In the genomic region with DNA sequence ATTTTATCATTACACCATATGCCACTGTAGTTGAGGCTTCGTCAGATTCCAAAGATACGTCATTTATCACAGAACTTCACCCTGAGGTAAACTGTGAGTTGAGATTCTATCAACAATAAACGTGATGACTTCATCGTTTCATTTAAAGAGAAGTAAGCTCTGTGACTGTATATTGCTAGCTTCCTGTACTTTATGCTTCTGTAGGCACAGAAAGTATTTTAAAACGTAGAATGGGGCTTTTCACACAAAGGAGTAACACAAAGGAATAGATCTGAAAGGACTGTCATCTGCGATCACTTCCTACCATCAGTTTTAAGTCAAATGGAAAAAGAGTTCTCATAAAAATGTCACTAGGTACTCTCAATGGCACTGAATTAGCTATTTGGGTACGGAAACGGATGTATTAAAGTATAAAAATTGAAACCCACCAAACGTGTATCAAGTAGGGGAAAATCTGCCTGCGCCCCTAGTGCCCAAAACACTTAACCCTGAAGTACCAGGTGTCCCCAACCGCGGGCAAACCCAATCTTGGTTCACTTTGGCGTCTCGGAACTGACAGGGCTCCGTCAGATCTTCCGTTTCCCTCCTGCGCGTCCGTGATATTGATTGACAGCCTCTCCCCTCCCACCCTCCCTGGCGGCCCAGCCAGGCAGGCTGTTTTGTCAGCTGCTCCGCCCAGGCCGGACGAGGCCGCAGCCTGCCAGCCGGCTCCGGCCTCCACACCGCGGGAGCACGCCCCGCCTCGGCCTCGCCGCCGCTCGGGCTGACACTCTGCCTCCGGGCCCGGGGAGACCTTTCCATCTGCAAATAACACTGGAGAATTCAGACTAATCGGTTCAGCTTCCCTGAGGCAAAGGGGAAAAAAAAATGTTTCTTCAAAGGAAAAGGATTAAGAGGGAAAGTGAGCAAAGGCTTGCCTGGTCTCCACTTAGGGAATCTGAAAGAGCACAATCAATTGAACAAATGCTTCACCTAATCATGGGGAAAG, we compare ENCODE assay signal across 8 cellular contexts.
DNase-seq lines count a peak whose midpoint lies in the region; ATAC-seq and TF ChIP-seq lines count a peak whose summit lies in the region.

No MANE protein-coding gene starts in this region.

- peaks cover 5% of the 10 kb centered on the region for H3K4me1 ChIP-seq in suprapubic skin

- intact Hi-C loops in natural killer cell (cut with micrococcal nuclease), result no loop called here

- no peak for TF ChIP-seq EP300 in suprapubic skin (IDR thresholded peaks at IDR 0.05)

- ATAC-seq in HG03432 (IDR thresholded peaks at IDR 0.05; ENCODE audit: unreplicated experiment) (peak; percentile 100), natural killer cell (peak; percentile 58 to 76 (median 67))

- TF ChIP-seq CTCF in fibroblast of the aortic adventitia (IDR thresholded peaks at IDR 0.05; ENCODE audit: insufficient read depth, low read length), result peak; percentile 41
- no peak for TF ChIP-seq CTCF in natural killer cell (IDR thresholded peaks at IDR 0.05)
- TF ChIP-seq CTCF in suprapubic skin (IDR thresholded peaks at IDR 0.05), result no peak

- no peaks in the 10 kb centered on the region for H3K9me3 Mint-ChIP-seq in activated T-cell treated with anti-CD3 and anti-CD28 coated beads, Interleukin-2, amount 50 U/mL, for 24 hours
- no peaks in the 10 kb centered on the region for H3K9me3 Mint-ChIP-seq in natural killer cell

- H3K27me3 ChIP-seq in suprapubic skin, result no peaks in the 10 kb centered on the region

- H3K36me3 ChIP-seq in suprapubic skin, result no peaks in the 10 kb centered on the region

- H3K4me3 ChIP-seq in fibroblast of the aortic adventitia (ENCODE audit: low read depth, low read length) (peak overlapping the region; percentile 46), suprapubic skin (peak overlapping the region; percentile 46)

- H3K4me1 Mint-ChIP-seq in activated T-cell treated with anti-CD3 and anti-CD28 coated beads, Interleukin-2, amount 50 U/mL, for 24 hours (ENCODE audit: low read depth), result peaks cover 24% of the 10 kb centered on the region
- peaks cover 0 to 4% of the 10 kb centered on the region in 2 donors for H3K4me1 Mint-ChIP-seq in natural killer cell

- no peaks in the 10 kb centered on the region for H3K9me3 ChIP-seq in suprapubic skin

- peak; percentile 44 for DNase-seq in CD1c-positive myeloid dendritic cell (ENCODE audit: extremely low spot score)
- peak; percentile 37 for DNase-seq in GM19240 (ENCODE audit: insufficient read length, low spot score)
- peak; percentile 66 for DNase-seq in NOMO-1 treated with dmso at 0.1 percent for 144 hours (lab: John Stamatoyannopoulos, UW; ENCODE audit: unreplicated experiment)
- DNase-seq in activated T-cell treated with anti-CD3 and anti-CD28 coated beads, Interleukin-2, amount 50 U/mL, for 24 hours, result peak; percentile 51
- DNase-seq in fibroblast of the aortic adventitia (ENCODE audit: low read depth), result peak; percentile 50
- DNase-seq in natural killer cell, result peak; percentile 15
- DNase-seq in suprapubic skin (ENCODE audit: low spot score in 2 of 2), result peak; percentile 69 to 79

- TF ChIP-seq POLR2A in suprapubic skin (IDR thresholded peaks at IDR 0.05), result no peak

- no peak overlapping the region for H3K27ac ChIP-seq in suprapubic skin

- peak overlapping the region; percentile 56 for H3K4me3 Mint-ChIP-seq in activated T-cell treated with anti-CD3 and anti-CD28 coated beads, Interleukin-2, amount 50 U/mL, for 24 hours
- H3K4me3 Mint-ChIP-seq in natural killer cell, result peak overlapping the region; percentile 68

- H3K36me3 Mint-ChIP-seq in activated T-cell treated with anti-CD3 and anti-CD28 coated beads, Interleukin-2, amount 50 U/mL, for 24 hours (ENCODE audit: low read depth), result no peaks in the 10 kb centered on the region
- no peaks in the 10 kb centered on the region for H3K36me3 Mint-ChIP-seq in natural killer cell

- H3K27ac Mint-ChIP-seq in activated T-cell treated with anti-CD3 and anti-CD28 coated beads, Interleukin-2, amount 50 U/mL, for 24 hours, result peak overlapping the region; percentile 85
- peak overlapping the region in 1 of 2 donors; percentile 35 for H3K27ac Mint-ChIP-seq in natural killer cell

- H3K27me3 Mint-ChIP-seq in activated T-cell treated with anti-CD3 and anti-CD28 coated beads, Interleukin-2, amount 50 U/mL, for 24 hours, result peaks cover 30% of the 10 kb centered on the region
- H3K27me3 Mint-ChIP-seq in natural killer cell (ENCODE audit: low read depth in 2 of 2), result no peaks in the 10 kb centered on the region

- WGBS in suprapubic skin, result 28% methylated on average over 32 of the region's 38 CpGs

Comparison
In these comparisons a context has a peak if more than half of its experiments do, and no peak if none do; other contexts are left out.
1. DNase-seq: peak in every context shown above with its lines; median percentile 74 in suprapubic skin; 66 in NOMO-1 treated with dmso at 0.1 percent for 144 hours; 51 in activated T-cell treated with anti-CD3 and anti-CD28 coated beads, Interleukin-2, amount 50 U/mL, for 24 hours; 50 in fibroblast of the aortic adventitia; 44 in CD1c-positive myeloid dendritic cell; 37 in GM19240; 15 in natural killer cell.